ENCODE assay signal across 33 cellular contexts in the genomic region with DNA sequence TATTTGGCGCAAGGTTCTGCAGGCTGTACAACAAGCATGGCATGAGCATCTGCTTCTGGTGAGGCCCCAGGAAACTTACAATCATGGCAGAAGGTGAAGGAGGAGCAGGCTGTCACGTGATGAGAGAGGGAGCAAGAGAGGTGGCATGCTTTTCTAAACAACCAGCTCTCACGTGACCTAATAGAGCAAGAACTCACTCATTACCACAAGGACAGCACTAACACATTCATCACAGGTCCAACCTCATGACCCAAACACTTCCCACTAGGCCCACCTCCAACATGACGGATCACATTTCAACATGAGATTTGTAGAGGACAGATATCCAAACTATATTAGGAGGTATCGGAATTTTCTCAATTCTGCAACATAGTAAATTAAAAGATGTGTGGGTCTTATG.
DNase-seq lines count a peak whose midpoint lies in the region; ATAC-seq and TF ChIP-seq lines count a peak whose summit lies in the region.
"Had no signal": no experiment of that assay in that cellular context is flagged by ENCODE, and none has a peak within 500 bp of the region (broad histone marks: within the 10 kb centered on the region; RNA-seq: fewer than 3 reads in every experiment).

No MANE protein-coding gene starts in this region.

- H3K27ac ChIP-seq in mammary epithelial cell (ENCODE audit: insufficient read depth, low read depth, low read length) = no peak overlapping the region
- H3K27ac ChIP-seq: body of pancreas, left lung, thoracic aorta had no signal

- no peaks in the 10 kb centered on the region for H4K20me1 ChIP-seq in mammary epithelial cell (ENCODE audit: insufficient read depth, low read length)

- no peaks in the 10 kb centered on the region for H3K9me3 ChIP-seq in mammary epithelial cell (replicated peaks; ENCODE audit: insufficient read depth, low read length)
- H3K9me3 ChIP-seq: BE2C, body of pancreas, left lung, MG63, thoracic aorta had no signal

- no peak for ATAC-seq in HG02870 (IDR thresholded peaks at IDR 0.05; ENCODE audit: unreplicated experiment)
- ATAC-seq: activated CD4-positive, CD25-positive, alpha-beta regulatory T cell treated with anti-CD3 and anti-CD28 coated beads, Interleukin-2, amount 50 U/mL, for 24 hours; body of pancreas; left lung; PC-3; sciatic nerve; SK-N-SH treated with all-trans-retinoic acid at 6 μM for 48 hours; stimulated activated naive CD8-positive, alpha-beta T cell treated with anti-CD3 and anti-CD28 coated beads, Interleukin-15, amount 100 ng/mL, for 72 hours; T-helper 17 cell had no signal

- peaks cover 52% of the 10 kb centered on the region for H3K4me1 ChIP-seq in mammary epithelial cell (ENCODE audit: insufficient read depth, low read length)
- H3K4me1 ChIP-seq: BE2C had no signal

- dilution Hi-C loops in mammary epithelial cell (cut with HindIII; ENCODE audit: low sequenced_read_pairs) = no loop called here

- TF ChIP-seq RAD21 in Ishikawa (IDR thresholded peaks at IDR 0.05; ENCODE audit: low read depth) = no peak

- H3K9ac ChIP-seq in mammary epithelial cell (ENCODE audit: insufficient read depth, low read length) = no peak overlapping the region

- no peak overlapping the region for H3K4me2 ChIP-seq in mammary epithelial cell (ENCODE audit: insufficient read depth, low read depth, low read length)

- H2AFZ ChIP-seq in mammary epithelial cell (ENCODE audit: low read depth, low read length) = no peak overlapping the region

- TF ChIP-seq CTCF in mammary epithelial cell (conservative IDR thresholded peaks at IDR 0.05 in 1 of 2, IDR thresholded peaks at IDR 0.05 in 1 of 2; ENCODE audit: extremely low read depth in 1 of 2, insufficient read depth in 1 of 2, low read depth in 1 of 2, low read length in 2 of 2) = no peak

- H3K79me2 ChIP-seq in mammary epithelial cell (ENCODE audit: insufficient read depth, low read length) = no peaks in the 10 kb centered on the region

- peak; percentile 63 for DNase-seq in EL
- peak; percentile 55 for DNase-seq in mammary epithelial cell
- peak; percentile 70 for DNase-seq in myocyte (ENCODE audit: low read depth)
- DNase-seq in cerebellar nuclear complex (lab: John Stamatoyannopoulos, UW) = no peak
- DNase-seq in NCI-H82 (lab: John Stamatoyannopoulos, UW) = no peak
- DNase-seq: activated CD4-positive, alpha-beta T cell treated with anti-CD3 and anti-CD28 coated beads, Interleukin-2, amount 50 U/mL, for 48 hours; activated CD8-positive, alpha-beta memory T cell treated with anti-CD3 and anti-CD28 coated beads, Interleukin-2, amount 50 U/mL, for 4 hours; activated naive CD4-positive, alpha-beta T cell; BE2C; body of pancreas; CD8-positive, alpha-beta memory T cell; DMS 273 treated with DMSO at 0.1 percent for 48 hours; glutamatergic neuron; left lung; mesendoderm; MG63; NCI-H1105; NCI-H187 treated with DMSO at 0.1 percent for 48 hours; NCI-H2171 treated with DMSO at 0.1 percent for 48 hours; NCI-H524; PC-3; posterior cingulate gyrus; Right ventricle myocardium superior; stimulated activated CD4-positive, alpha-beta T cell treated with anti-CD3 and anti-CD28 coated beads, Interleukin-12 subunit alpha, Interleukin-12 subunit beta, amount 100 ng/mL, for 4 hours; stimulated activated CD4-positive, alpha-beta T cell treated with anti-CD3 and anti-CD28 coated beads, Interleukin-2, amount 100 ng/mL, for 48 hours; stimulated activated naive CD8-positive, alpha-beta T cell treated with anti-CD3 and anti-CD28 coated beads, Interleukin-15, amount 100 ng/mL, for 72 hours; T-helper 17 cell had no signal

- CTCF ChIA-PET in mammary epithelial cell (lab: Charles Lee; ENCODE audit: low non-redundant PET) = interaction anchor here (0.5 kb wide), 1 partner anchor 102 kb away, joined by 3 read pairs; no protein-coding TSS in a partner anchor

- intact Hi-C loops in mammary epithelial cell (cut with micrococcal nuclease) = no loop called here

- TF ChIP-seq EP300 in Ishikawa (IDR thresholded peaks at IDR 0.05; ENCODE audit: borderline replicate concordance) = no peak

- in situ Hi-C loops in mammary epithelial cell (cut with MboI; ENCODE audit: low sequenced_read_pairs in 2 of 2) = no loop called here

- BruUV-seq in mammary epithelial cell (replicated peaks; lab: Mats Ljungman, UMichigan) = no TSS peak

- no peaks in the 10 kb centered on the region for H3K27me3 ChIP-seq in mammary epithelial cell (ENCODE audit: insufficient read depth, low read length)
- H3K27me3 ChIP-seq: BE2C, body of pancreas, left lung, MG63 had no signal

- no peak overlapping the region for H3K4me3 ChIP-seq in mammary epithelial cell (replicated peaks in 1 of 3; ENCODE audit: insufficient read depth in 1 of 3, low read depth in 2 of 3, low read length in 3 of 3)
- H3K4me3 ChIP-seq: body of pancreas, left lung, MG63, thoracic aorta had no signal

- 75% methylated on average over 5 of the region's 5 CpGs for WGBS in mammary epithelial cell (ENCODE audit: low coverage, missing lambda C conversion rate)

- H3K36me3 ChIP-seq in mammary epithelial cell (ENCODE audit: insufficient read depth, low read length) = no peaks in the 10 kb centered on the region
- H3K36me3 ChIP-seq: BE2C, left lung, MG63, thoracic aorta had no signal

TF ChIP-seq in Ishikawa, 13 proteins besides CTCF, POLR2A, EP300 and RAD21:
- TF ChIP-seq, protein P1, sequence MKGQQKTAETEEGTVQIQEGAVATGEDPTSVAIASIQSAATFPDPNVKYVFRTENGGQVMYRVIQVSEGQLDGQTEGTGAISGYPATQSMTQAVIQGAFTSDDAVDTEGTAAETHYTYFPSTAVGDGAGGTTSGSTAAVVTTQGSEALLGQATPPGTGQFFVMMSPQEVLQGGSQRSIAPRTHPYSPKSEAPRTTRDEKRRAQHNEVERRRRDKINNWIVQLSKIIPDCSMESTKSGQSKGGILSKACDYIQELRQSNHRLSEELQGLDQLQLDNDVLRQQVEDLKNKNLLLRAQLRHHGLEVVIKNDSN (IDR thresholded peaks at IDR 0.05) = peak; percentile 28; the same call in 1 of the 2 replicates
- no peak for TF ChIP-seq CEBPB (IDR thresholded peaks at IDR 0.05)

Comparison
In these comparisons a context has a peak if more than half of its experiments do, and no peak if none do; other contexts are left out.
1. DNase-seq: peak in EL (single experiment), mammary epithelial cell (single experiment) and myocyte (single experiment); none in cerebellar nuclear complex (0 of 2) and NCI-H82 (single experiment).